In genomic region chr7:30445770-30446169, GRCh38 we compare ENCODE assay signal across 8 cellular contexts. TPM values are rescaled to one million over a fixed set of nuclear protein-coding genes. Genes with fewer than 3 reads are reported as not detected.
DNase-seq lines count a peak whose midpoint lies in the region; ATAC-seq and TF ChIP-seq lines count a peak whose summit lies in the region.

No MANE protein-coding gene starts in this region.

- intact Hi-C loops in A673 (cut with micrococcal nuclease; ENCODE audit: unreplicated experiment), result loop anchor here (5.0 kb wide), 1 partner anchor 33 kb away; no protein-coding TSS in a partner anchor
- intact Hi-C loops in Right ventricle myocardium superior (cut with DNase I), result no loop called here

- H3K27me3 ChIP-seq in A673 (replicated peaks; ENCODE audit: insufficient read depth, low read depth, low read length, poor library complexity), result no peaks in the 10 kb centered on the region

- peaks cover 3% of the 10 kb centered on the region for H3K4me1 ChIP-seq in A673 (ENCODE audit: insufficient read depth, low read length, poor library complexity, severe bottlenecking)

- no peaks in the 10 kb centered on the region for H3K36me3 ChIP-seq in A673 (ENCODE audit: insufficient read depth, low read length, poor library complexity, severe bottlenecking)

- ATAC-seq in GM18870 (IDR thresholded peaks at IDR 0.05; ENCODE audit: unreplicated experiment), result peak; percentile 96
- ATAC-seq in HG03066 (IDR thresholded peaks at IDR 0.05; ENCODE audit: low read depth, unreplicated experiment), result peak; percentile 100
- ATAC-seq in Right ventricle myocardium superior (ENCODE audit: poor library complexity), result peak; percentile 85

- DNase-seq in A673 (ENCODE audit: low spot score) (peak; percentile 93), NCI-H524 treated with DMSO at 0.1 percent for 48 hours (lab: John Stamatoyannopoulos, UW) (peak; percentile 22), Right ventricle myocardium superior (peak; percentile 88), SHP77 treated with DMSO at 0.1 percent for 48 hours (lab: John Stamatoyannopoulos, UW) (no peak)
- peak; percentile 66 for DNase-seq in activated T-cell treated with anti-CD3 and anti-CD28 coated beads, Interleukin-2, amount 50 U/mL, for 1 hour
- peak; percentile 30 to 57 for DNase-seq in stimulated activated CD4-positive, alpha-beta T cell treated with anti-CD3 and anti-CD28 coated beads, Interleukin-1b, Interleukin-23, amount 100 ng/mL, for 4 hours (ENCODE audit: low read depth in 2 of 2)

- peak; percentile 65 for TF ChIP-seq CTCF in A673 (conservative IDR thresholded peaks at IDR 0.05; ENCODE audit: low read depth, low read length)

- no peak overlapping the region for H3K4me3 ChIP-seq in A673 (ENCODE audit: low read depth, low read length, poor library complexity, severe bottlenecking)

- no TSS peak for BruUV-seq in A673 (replicated peaks; lab: Mats Ljungman, UMichigan)

- no peak overlapping the region for H3K27ac ChIP-seq in A673 (ENCODE audit: low read depth, low read length, poor library complexity, severe bottlenecking)

- POLR2A ChIA-PET in A673 (lab: Charles Lee; ENCODE audit: low non-redundant PET), result no interaction called here

- CTCF ChIA-PET in A673 (lab: Charles Lee), result interaction anchor here (0.5 to 1.0 kb wide), 2 partner anchors 169 to 405 kb away, joined by 5 read pairs; no protein-coding TSS in a partner anchor

- H3K9me3 ChIP-seq in A673 (ENCODE audit: low read depth, low read length, poor library complexity, severe bottlenecking), result no peaks in the 10 kb centered on the region

RNA-seq across cellular contexts. Expression of gene NOD1, which starts 32.8 kb away (rescaled TPM):
- total RNA-seq in A673 (2021) (2.0 and 2.3 TPM in 2 replicates), Right ventricle myocardium superior (7.6 TPM)

RNA-seq across cellular contexts. Expression of gene GGCT, which starts 58.9 kb away (rescaled TPM):
- 63.5 and 66.0 TPM in 2 replicates for total RNA-seq in A673 (2021)
- 17.4 TPM for total RNA-seq in Right ventricle myocardium superior
